Comparison of ENCODE assay signal across 13 cellular contexts in the genomic region with DNA sequence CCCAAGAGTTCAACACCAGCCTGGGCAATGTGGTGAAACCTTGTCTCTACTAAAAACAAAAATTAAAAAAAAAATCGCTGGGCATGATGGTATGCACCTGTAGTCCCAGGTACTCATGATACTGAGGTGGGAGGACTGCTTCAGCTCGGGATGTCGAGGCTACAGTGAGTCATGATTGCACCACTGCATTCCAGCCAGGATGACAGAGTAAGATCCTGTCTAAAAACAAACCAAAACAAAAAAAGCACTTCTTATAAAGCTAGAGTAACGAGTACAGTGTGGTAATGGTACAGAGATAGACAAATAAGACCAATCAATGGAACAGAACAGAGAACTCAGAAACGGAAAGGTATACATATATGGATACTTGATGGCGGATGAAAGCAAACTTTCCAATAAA. TPM values are rescaled to one million over a fixed set of nuclear protein-coding genes. Genes with fewer than 3 reads are reported as not detected.
DNase-seq lines count a peak whose midpoint lies in the region; ATAC-seq, FAIRE-seq and TF ChIP-seq lines count a peak whose summit lies in the region.
"Had no signal": no experiment of that assay in that cellular context is flagged by ENCODE, and none has a peak within 500 bp of the region (broad histone marks: within the 10 kb centered on the region; RNA-seq: fewer than 3 reads in every experiment).

No MANE protein-coding gene starts in this region.

- H4K8ac ChIP-seq in mesendoderm (ENCODE audit: low read depth, low read length), result no peak overlapping the region

- H3K27ac ChIP-seq in mesendoderm (ENCODE audit: low read depth, low read length), result no peak overlapping the region
- no peak overlapping the region for H3K27ac ChIP-seq in aorta (ENCODE audit: low read depth in 1 of 2, low read length in 2 of 2)

- no CpG with 5 or more reads among the region's 6 CpGs for WGBS in mesendoderm (ENCODE audit: extremely low coverage, insufficient coverage, low lambda C conversion rate)
- 69 to 71% methylated on average over 6 of the region's 6 CpGs for WGBS in aorta, 2 donors

- H3K36me3 ChIP-seq in mesendoderm (ENCODE audit: control insufficient read depth, insufficient read depth, low read length), result no peaks in the 10 kb centered on the region
- no peaks in the 10 kb centered on the region for H3K36me3 ChIP-seq in aorta (ENCODE audit: control insufficient read depth in 1 of 2, insufficient read depth in 2 of 2, low read length in 1 of 2)

- no peak for TF ChIP-seq CTCF in epithelial cell of esophagus (IDR thresholded peaks at IDR 0.05; ENCODE audit: insufficient read depth, low read depth, low read length, missing control alignments)

- no peak overlapping the region for H2BK5ac ChIP-seq in mesendoderm (ENCODE audit: low read length)

- intact Hi-C loops in aorta (cut with DNase I), result no loop called here

- no peak overlapping the region for H3K23ac ChIP-seq in mesendoderm (ENCODE audit: low read length)

- no peak overlapping the region for H3K56ac ChIP-seq in mesendoderm (ENCODE audit: low read length)

- H2BK120ac ChIP-seq in mesendoderm (ENCODE audit: low read depth, low read length), result no peak overlapping the region

- H2AK5ac ChIP-seq in mesendoderm (ENCODE audit: low read length), result no peak overlapping the region

- H3K4me1 ChIP-seq in mesendoderm (ENCODE audit: control insufficient read depth, low read depth, low read length) (peaks cover 2% of the 10 kb centered on the region), aorta (ENCODE audit: control insufficient read depth in 1 of 2, insufficient read depth in 2 of 2, low read length in 2 of 2) (no peaks in the 10 kb centered on the region)

- H3K9me3 ChIP-seq in aorta (ENCODE audit: control insufficient read depth, low read length), result no peaks in the 10 kb centered on the region

- peak; percentile 26 for FAIRE-seq in RCC 7860 (lab: Jason Lieb, UNC)
- FAIRE-seq: D721Med had no signal

- no peak overlapping the region for H3K4me2 ChIP-seq in mesendoderm (ENCODE audit: low read length)

- no peak overlapping the region for H4K5ac ChIP-seq in mesendoderm (ENCODE audit: low read length)

- no peak overlapping the region for H2BK15ac ChIP-seq in mesendoderm (replicated peaks; ENCODE audit: low read depth)

- H3K79me2 ChIP-seq in mesendoderm (ENCODE audit: control insufficient read depth, insufficient read depth, low read length), result no peaks in the 10 kb centered on the region

- H3K4ac ChIP-seq in mesendoderm (ENCODE audit: low read depth, low read length), result no peak overlapping the region

- H3K79me1 ChIP-seq in mesendoderm (ENCODE audit: low read length), result no peaks in the 10 kb centered on the region

- no peak overlapping the region for H3K18ac ChIP-seq in mesendoderm (ENCODE audit: low read length)

- DNase-seq in ELR (ENCODE audit: low read depth) (peak; percentile 82), RCC 7860 (ENCODE audit: low spot score) (peak; percentile 38), epithelial cell of esophagus (ENCODE audit: low read depth) (peak; percentile 95), mesendoderm (peak; percentile 60), aorta (no peak), putamen (ENCODE audit: low spot score) (no peak), cerebellum (ENCODE audit: low spot score) (no peak)
- DNase-seq: activated CD4-positive, alpha-beta T cell treated with anti-CD3 and anti-CD28 coated beads, Interleukin-2, amount 50 U/mL, for 1 hour; glutamatergic neuron; NCI-H2171 treated with DMSO at 0.1 percent for 48 hours; SHP77 treated with DMSO at 0.1 percent for 48 hours had no signal

- H3K9ac ChIP-seq in mesendoderm (ENCODE audit: low read length), result no peak overlapping the region

- ATAC-seq in aorta (ENCODE audit: low FRiP score) (no peak), GM18858 (IDR thresholded peaks at IDR 0.05; ENCODE audit: unreplicated experiment) (no peak)

- H3K4me3 ChIP-seq in epithelial cell of esophagus (ENCODE audit: low read length), result no peak overlapping the region
- no peak overlapping the region for H3K4me3 ChIP-seq in mesendoderm (ENCODE audit: low read length)
- no peak overlapping the region for H3K4me3 ChIP-seq in aorta (ENCODE audit: low read length in 2 of 2)

- no peaks in the 10 kb centered on the region for H3K27me3 ChIP-seq in mesendoderm (ENCODE audit: insufficient read depth, low read length, poor library complexity)
- H3K27me3 ChIP-seq in aorta (ENCODE audit: control insufficient read depth in 1 of 2, insufficient read depth in 2 of 2, low read length in 1 of 2), result no peaks in the 10 kb centered on the region

RNA-seq across cellular contexts. Expression of gene NSMCE1, which starts 4.4 kb away (rescaled TPM):
- 28.5 TPM for polyA plus RNA-seq in mesendoderm (2013, experiment 1 of 2)
- polyA plus RNA-seq in mesendoderm (2013, experiment 2 of 2), result 28.2 TPM
- total RNA-seq in aorta (10 to 100 TPM; 34.6 to 39.1 TPM), cerebellum (27.0 TPM)
- polyA plus RNA-seq in aorta, result 10 to 100 TPM; 71.0 to 74.2 TPM

RNA-seq across cellular contexts. Expression of gene IL4R, which starts 49.6 kb away (rescaled TPM):
- 20.4 TPM for polyA plus RNA-seq in mesendoderm (2013, experiment 1 of 2)
- 19.9 TPM for polyA plus RNA-seq in mesendoderm (2013, experiment 2 of 2)
- total RNA-seq in aorta (100 to 1,000 TPM in 1 of 2 donors, 10 to 100 TPM in 1; 91.7 to 138 TPM), cerebellum (3.6 TPM)
- polyA plus RNA-seq in aorta, result 10 to 100 TPM in 1 of 2 donors, 1 to 10 TPM in 1; 7.5 to 50.7 TPM

Comparison
In these comparisons a context has a peak if more than half of its experiments do, and no peak if none do; other contexts are left out.
1. DNase-seq: peak in ELR (single experiment), RCC 7860 (single experiment), epithelial cell of esophagus (single experiment) and mesendoderm (single experiment); none in aorta (0 of 2), putamen (single experiment) and cerebellum (single experiment).
2. RNA of gene IL4R, which starts 49.6 kb away (total RNA-seq): 91.7 to 138 TPM in aorta; 3.6 TPM in cerebellum (single experiment); every median in the first group is over 10 times any median in the second.